ENCODE assay signal across 13 cellular contexts in genomic region chr1:112761714-112762480, GRCh38. TPM values are rescaled to one million over a fixed set of nuclear protein-coding genes. Genes with fewer than 3 reads are reported as not detected.
DNase-seq lines count a peak whose midpoint lies in the region; ATAC-seq and TF ChIP-seq lines count a peak whose summit lies in the region.
"Had no signal": no experiment of that assay in that cellular context is flagged by ENCODE, and none has a peak within 500 bp of the region (broad histone marks: within the 10 kb centered on the region; RNA-seq: fewer than 3 reads in every experiment).

No MANE protein-coding gene starts in this region.

- intact Hi-C loops in breast epithelium (cut with DNase I; ENCODE audit: low total_unique reads): no loop called here

- H3K27me3 Mint-ChIP-seq in nephron (ENCODE audit: low read depth): no peaks in the 10 kb centered on the region
- peaks cover 30% of the 10 kb centered on the region for H3K27me3 Mint-ChIP-seq in activated T-helper 17 cell treated with anti-CD3 and anti-CD28 coated beads, Interleukin-2, amount 50 U/mL, for 72 hours

- H3K9me3 ChIP-seq in DND-41 (ENCODE audit: insufficient read depth, low read length, severe bottlenecking): no peaks in the 10 kb centered on the region
- no peaks in the 10 kb centered on the region for H3K9me3 ChIP-seq in breast epithelium

- peak overlapping the region; percentile 83 for H3K27ac ChIP-seq in DND-41 (ENCODE audit: low read length)
- H3K27ac ChIP-seq in breast epithelium: peak overlapping the region; percentile 67 to 79
- H3K27ac ChIP-seq in mesendoderm (ENCODE audit: low read depth, low read length): no peak overlapping the region
- H3K27ac ChIP-seq: brain microvascular endothelial cell had no signal

- H3K79me2 ChIP-seq in DND-41 (ENCODE audit: insufficient read depth, low read length) (no peaks in the 10 kb centered on the region), mesendoderm (ENCODE audit: control insufficient read depth, insufficient read depth, low read length) (no peaks in the 10 kb centered on the region)

- no peaks in the 10 kb centered on the region for H3K36me3 ChIP-seq in DND-41 (ENCODE audit: insufficient read depth, low read length)
- H3K36me3 ChIP-seq in breast epithelium: no peaks in the 10 kb centered on the region
- no peaks in the 10 kb centered on the region for H3K36me3 ChIP-seq in mesendoderm (ENCODE audit: control insufficient read depth, insufficient read depth, low read length)
- H3K36me3 ChIP-seq: brain microvascular endothelial cell had no signal

- H3K27me3 ChIP-seq in DND-41 (ENCODE audit: insufficient read depth, low read length, poor library complexity): no peaks in the 10 kb centered on the region
- H3K27me3 ChIP-seq in breast epithelium: no peaks in the 10 kb centered on the region
- H3K27me3 ChIP-seq in mesendoderm (ENCODE audit: insufficient read depth, low read length, poor library complexity): no peaks in the 10 kb centered on the region
- H3K27me3 ChIP-seq: brain microvascular endothelial cell had no signal

- H3K4me2 ChIP-seq in DND-41 (ENCODE audit: insufficient read depth, low read length): peak overlapping the region; percentile 74
- H3K4me2 ChIP-seq in mesendoderm (ENCODE audit: low read length): no peak overlapping the region

- no peaks in the 10 kb centered on the region for H3K36me3 Mint-ChIP-seq in nephron (ENCODE audit: low read depth)
- H3K36me3 Mint-ChIP-seq in activated T-helper 17 cell treated with anti-CD3 and anti-CD28 coated beads, Interleukin-2, amount 50 U/mL, for 72 hours (ENCODE audit: low read depth): no peaks in the 10 kb centered on the region

- H3K4ac ChIP-seq in mesendoderm (ENCODE audit: low read depth, low read length): no peak overlapping the region

- no peak overlapping the region for H2BK15ac ChIP-seq in mesendoderm (replicated peaks; ENCODE audit: low read depth)

- no peaks in the 10 kb centered on the region for H3K9me3 Mint-ChIP-seq in nephron
- no peaks in the 10 kb centered on the region for H3K9me3 Mint-ChIP-seq in activated T-helper 17 cell treated with anti-CD3 and anti-CD28 coated beads, Interleukin-2, amount 50 U/mL, for 72 hours

- peaks cover 38% of the 10 kb centered on the region for H3K4me1 ChIP-seq in DND-41 (ENCODE audit: insufficient read depth, low read length)
- H3K4me1 ChIP-seq in breast epithelium: no peaks in the 10 kb centered on the region
- H3K4me1 ChIP-seq in mesendoderm (ENCODE audit: control insufficient read depth, low read depth, low read length): peaks cover 7% of the 10 kb centered on the region

- TF ChIP-seq CTCF in DND-41 (IDR thresholded peaks at IDR 0.05; ENCODE audit: borderline replicate concordance, extremely low read depth, low read length, poor library complexity, severe bottlenecking) (no peak), breast epithelium (IDR thresholded peaks at IDR 0.05) (no peak), nephron (IDR thresholded peaks at IDR 0.05; ENCODE audit: unreplicated experiment in 3 of 3) (no peak)

- H3K4me3 ChIP-seq in DND-41 (ENCODE audit: low read depth in 1 of 2, low read length in 2 of 2): peak overlapping the region in 1 of 2 experiments; percentile 47; a peak in 2 of 4 replicates
- H3K4me3 ChIP-seq in breast epithelium: no peak overlapping the region
- H3K4me3 ChIP-seq in mesendoderm (ENCODE audit: low read length): no peak overlapping the region

- H3K56ac ChIP-seq in mesendoderm (ENCODE audit: low read length): no peak overlapping the region

- no peak overlapping the region for H2AK5ac ChIP-seq in mesendoderm (ENCODE audit: low read length)

- H4K20me1 ChIP-seq in DND-41 (ENCODE audit: insufficient read depth, low read length): no peaks in the 10 kb centered on the region

- H2AFZ ChIP-seq in DND-41 (ENCODE audit: low read depth, low read length): peak overlapping the region; percentile 46; the same call in 1 of the 2 replicates

- H3K4me3 Mint-ChIP-seq in nephron: no peak overlapping the region
- H3K4me3 Mint-ChIP-seq in activated T-helper 17 cell treated with anti-CD3 and anti-CD28 coated beads, Interleukin-2, amount 50 U/mL, for 72 hours: no peak overlapping the region

- no peak overlapping the region for H3K23ac ChIP-seq in mesendoderm (ENCODE audit: low read length)

- no peak for TF ChIP-seq POLR2A in breast epithelium (IDR thresholded peaks at IDR 0.05)

- no CpG with 5 or more reads among the region's 9 CpGs for WGBS in mesendoderm (ENCODE audit: extremely low coverage, insufficient coverage, low lambda C conversion rate)

- peak; percentile 97 for ATAC-seq in DND-41 (ENCODE audit: insufficient read depth, low read depth)
- no peak for ATAC-seq in activated T-helper 17 cell treated with anti-CD3 and anti-CD28 coated beads, Interleukin-2, amount 50 U/mL, for 72 hours (replicated peaks)

- H3K18ac ChIP-seq in mesendoderm (ENCODE audit: low read length): no peak overlapping the region

- H2BK120ac ChIP-seq in mesendoderm (ENCODE audit: low read depth, low read length): no peak overlapping the region

- H4K8ac ChIP-seq in mesendoderm (ENCODE audit: low read depth, low read length): no peak overlapping the region

- no peak overlapping the region for H4K5ac ChIP-seq in mesendoderm (ENCODE audit: low read length)

- no peaks in the 10 kb centered on the region for H3K79me1 ChIP-seq in mesendoderm (ENCODE audit: low read length)

- H3K9ac ChIP-seq in DND-41 (ENCODE audit: low read depth, low read length) (peak overlapping the region; percentile 31), mesendoderm (ENCODE audit: low read length) (no peak overlapping the region)

- H3K27ac Mint-ChIP-seq in nephron: peak overlapping the region; percentile 79 to 98 (median 79)
- no peak overlapping the region for H3K27ac Mint-ChIP-seq in activated T-helper 17 cell treated with anti-CD3 and anti-CD28 coated beads, Interleukin-2, amount 50 U/mL, for 72 hours

- DNase-seq in DND-41 (peak; percentile 78), NCI-H128 (lab: John Stamatoyannopoulos, UW; ENCODE audit: unreplicated experiment) (peak; percentile 24), breast epithelium (ENCODE audit: low spot score in 2 of 2) (no peak), NCI-H146 (lab: John Stamatoyannopoulos, UW) (no peak), SKM-1 treated with dmso at 0.1 percent for 144 hours (lab: John Stamatoyannopoulos, UW; ENCODE audit: unreplicated experiment) (no peak), mesendoderm (no peak)
- DNase-seq: activated naive CD4-positive, alpha-beta T cell; effector memory CD4-positive, alpha-beta T cell; HCEC 1CT; midbrain had no signal

- H3K4me1 Mint-ChIP-seq in nephron: peaks cover 28% of the 10 kb centered on the region
- no peaks in the 10 kb centered on the region for H3K4me1 Mint-ChIP-seq in activated T-helper 17 cell treated with anti-CD3 and anti-CD28 coated beads, Interleukin-2, amount 50 U/mL, for 72 hours

- H2BK5ac ChIP-seq in mesendoderm (ENCODE audit: low read length): no peak overlapping the region

RNA-seq across cellular contexts. Expression of gene PPM1J, which starts 46.8 kb away (rescaled TPM):
- 1 to 10 TPM in 2 of 3 donors, under 1 TPM in 1; 0.32 to 5.3 (median 4.9) TPM for total RNA-seq in breast epithelium
- under 1 TPM; 0.30 to 0.69 TPM for total RNA-seq in activated T-helper 17 cell treated with anti-CD3 and anti-CD28 coated beads, Interleukin-2, amount 50 U/mL, for 72 hours
- 9.5 TPM for polyA plus RNA-seq in mesendoderm (2013, experiment 1 of 2)
- 8.6 TPM for polyA plus RNA-seq in mesendoderm (2013, experiment 2 of 2)

RNA-seq across cellular contexts. Expression of gene RHOC, which starts 55.0 kb away (rescaled TPM):
- total RNA-seq in breast epithelium: 100 to 1,000 TPM; 150 to 302 (median 235) TPM
- 10 to 100 TPM; 39.5 to 59.4 TPM for total RNA-seq in activated T-helper 17 cell treated with anti-CD3 and anti-CD28 coated beads, Interleukin-2, amount 50 U/mL, for 72 hours
- polyA plus RNA-seq in mesendoderm (2013, experiment 1 of 2): 107 TPM
- 105 TPM for polyA plus RNA-seq in mesendoderm (2013, experiment 2 of 2)

Comparison
In these comparisons a context has a peak if more than half of its experiments do, and no peak if none do; other contexts are left out.
1. DNase-seq: peak in DND-41 (single experiment) and NCI-H128 (single experiment); none in breast epithelium (0 of 2), NCI-H146 (single experiment), SKM-1 treated with dmso at 0.1 percent for 144 hours (single experiment) and mesendoderm (single experiment).